11 cellular contexts compared by ENCODE assay signal in the genomic region with DNA sequence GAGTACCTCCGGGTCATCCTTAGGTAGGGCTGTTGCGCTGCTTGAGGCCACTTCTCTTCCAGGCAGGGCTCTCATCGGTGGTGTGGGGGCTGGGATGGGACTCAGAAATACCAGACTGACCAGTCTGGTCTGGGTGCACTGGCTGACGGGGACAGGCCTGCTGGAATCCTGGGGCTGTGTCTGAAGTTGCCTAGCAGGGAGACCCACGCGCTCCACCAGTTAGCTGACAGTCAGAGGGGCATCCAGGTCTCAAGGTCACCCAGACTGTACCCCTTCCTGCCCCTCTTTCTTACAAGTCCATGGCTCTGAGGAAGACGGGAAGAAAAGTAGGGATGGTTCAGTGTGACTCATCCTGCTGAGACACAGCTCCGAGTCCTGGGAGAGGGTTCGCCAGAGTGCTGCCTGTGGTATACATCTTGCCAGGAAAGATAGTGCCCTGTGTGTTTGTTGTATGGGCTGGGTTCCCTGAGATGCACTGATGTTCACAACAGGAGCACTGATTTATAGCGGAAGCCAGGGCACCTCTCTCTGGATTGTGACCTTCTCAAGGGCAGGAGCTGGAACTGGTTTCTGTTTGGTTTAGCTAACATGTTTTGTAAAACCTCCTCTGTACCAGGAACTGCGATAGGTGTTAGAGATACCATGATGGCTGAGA.
A peak's percentile ranks its signal among the peaks of the same experiment; 100 is the strongest.
DNase-seq lines count a peak whose midpoint lies in the region; ATAC-seq and TF ChIP-seq lines count a peak whose summit lies in the region.
"Had no signal": no experiment of that assay in that cellular context is flagged by ENCODE, and none has a peak within 500 bp of the region (broad histone marks: within the 10 kb centered on the region; RNA-seq: fewer than 3 reads in every experiment).

No MANE protein-coding gene starts in this region.

- DNase-seq in HFFc6 (peak; percentile 41), astrocyte of the spinal cord (ENCODE audit: low read depth, low spot score) (peak; percentile 54), right cardiac atrium (no peak), NCI-H146 treated with DMSO at 0.1 percent for 48 hours (lab: John Stamatoyannopoulos, UW; ENCODE audit: unreplicated experiment) (no peak), superior temporal gyrus (ENCODE audit: extremely low spot score) (no peak), NCI-H2029 treated with DMSO at 0.1 percent for 48 hours (lab: John Stamatoyannopoulos, UW) (no peak)
- DNase-seq: NCI-H1105, small intestine had no signal

- peak overlapping the region; percentile 55 for H3K4me2 ChIP-seq in skeletal muscle satellite cell (ENCODE audit: low read length)

- H3K4me3 Mint-ChIP-seq in HFFc6: peak overlapping the region; percentile 42; the same call in 1 of the 2 replicates
- H3K4me3 Mint-ChIP-seq: stimulated activated memory B cell treated with anti-CD40 and anti-IgM and Interleukin-4, amounts not matched to agents 10 μg/mL and 1 μg/mL and 100 μg/mL, for 72 hours had no signal

- peaks cover 4% of the 10 kb centered on the region; the same call in 1 of the 2 replicates for H3K27me3 Mint-ChIP-seq in HFFc6 (ENCODE audit: insufficient read depth)
- H3K27me3 Mint-ChIP-seq: stimulated activated memory B cell treated with anti-CD40 and anti-IgM and Interleukin-4, amounts not matched to agents 10 μg/mL and 1 μg/mL and 100 μg/mL, for 72 hours had no signal

- peak overlapping the region; percentile 87 for H3K27ac Mint-ChIP-seq in HFFc6
- H3K27ac Mint-ChIP-seq: stimulated activated memory B cell treated with anti-CD40 and anti-IgM and Interleukin-4, amounts not matched to agents 10 μg/mL and 1 μg/mL and 100 μg/mL, for 72 hours had no signal

- intact Hi-C loops in right cardiac atrium (cut with DNase I): no loop called here

- TF ChIP-seq CTCF in HFFc6 (IDR thresholded peaks at IDR 0.05) (no peak), astrocyte of the spinal cord (IDR thresholded peaks at IDR 0.05; ENCODE audit: low read depth, low read length) (no peak)

- H3K4me1 ChIP-seq in right cardiac atrium (ENCODE audit: control insufficient read depth, insufficient read depth, low read length): no peaks in the 10 kb centered on the region
- peaks cover 9% of the 10 kb centered on the region for H3K4me1 ChIP-seq in skeletal muscle satellite cell (ENCODE audit: control insufficient read depth, insufficient read depth, low read length)

- H3K9me3 ChIP-seq in right cardiac atrium (ENCODE audit: control insufficient read depth, low read length) (no peaks in the 10 kb centered on the region), skeletal muscle satellite cell (replicated peaks; ENCODE audit: low read length) (no peaks in the 10 kb centered on the region)

- no peak overlapping the region for H3K9ac ChIP-seq in skeletal muscle satellite cell (ENCODE audit: low read depth, low read length)

- H3K27ac ChIP-seq in right cardiac atrium (ENCODE audit: low read length): peak overlapping the region; percentile 69

- H3K4me3 ChIP-seq in astrocyte of the spinal cord (ENCODE audit: low read depth, low read length) (no peak overlapping the region), right cardiac atrium (ENCODE audit: low read length) (no peak overlapping the region), skeletal muscle satellite cell (ENCODE audit: low read length) (no peak overlapping the region)

- H3K36me3 Mint-ChIP-seq in HFFc6 (ENCODE audit: low read depth): peaks cover 14% of the 10 kb centered on the region; the same call in 1 of the 2 replicates

- ATAC-seq in right cardiac atrium (peak; percentile 27 to 55), HG03354 (IDR thresholded peaks at IDR 0.05; ENCODE audit: poor library complexity, severe bottlenecking, unreplicated experiment) (no peak)
- ATAC-seq: stimulated activated memory B cell treated with anti-CD40 and anti-IgM and Interleukin-4, amounts not matched to agents 10 μg/mL and 1 μg/mL and 100 μg/mL, for 72 hours had no signal

- in situ Hi-C loops in astrocyte of the spinal cord (cut with HindIII; ENCODE audit: low sequenced_read_pairs): no loop called here

- H3K4me1 Mint-ChIP-seq in HFFc6 (ENCODE audit: low read depth): peaks cover 21% of the 10 kb centered on the region
- H3K4me1 Mint-ChIP-seq: stimulated activated memory B cell treated with anti-CD40 and anti-IgM and Interleukin-4, amounts not matched to agents 10 μg/mL and 1 μg/mL and 100 μg/mL, for 72 hours had no signal

- WGBS in right cardiac atrium: 75% methylated on average over 11 of the region's 11 CpGs

- no peaks in the 10 kb centered on the region for H3K36me3 ChIP-seq in skeletal muscle satellite cell (ENCODE audit: insufficient read depth, low read length)

- no peaks in the 10 kb centered on the region for H3K9me3 Mint-ChIP-seq in HFFc6
- H3K9me3 Mint-ChIP-seq: stimulated activated memory B cell treated with anti-CD40 and anti-IgM and Interleukin-4, amounts not matched to agents 10 μg/mL and 1 μg/mL and 100 μg/mL, for 72 hours had no signal

- H3K27me3 ChIP-seq in right cardiac atrium (ENCODE audit: control insufficient read depth, insufficient read depth) (no peaks in the 10 kb centered on the region), skeletal muscle satellite cell (ENCODE audit: control insufficient read depth, insufficient read depth, low read length) (no peaks in the 10 kb centered on the region)

Comparison
In these comparisons a context has a peak if more than half of its experiments do, and no peak if none do; other contexts are left out.
1. DNase-seq: peak in HFFc6 (single experiment) and astrocyte of the spinal cord (single experiment); none in right cardiac atrium (0 of 3), NCI-H146 treated with DMSO at 0.1 percent for 48 hours (single experiment), superior temporal gyrus (single experiment) and NCI-H2029 treated with DMSO at 0.1 percent for 48 hours (single experiment).